27 cellular contexts compared by ENCODE assay signal in genomic region chr3:138267083-138267482, GRCh38.
"Had no signal": no experiment of that assay in that cellular context is flagged by ENCODE, and none has a peak within 500 bp of the region (broad histone marks: within the 10 kb centered on the region; RNA-seq: fewer than 3 reads in every experiment).

No MANE protein-coding gene starts in this region.

- H3K9me3 ChIP-seq: ovary, psoas muscle, spleen, stomach, thoracic aorta, thyroid gland, tibial nerve, upper lobe of left lung, vagina had no signal

- H3K9ac ChIP-seq: neural progenitor cell, parathyroid adenoma had no signal

- H3K36me3 ChIP-seq: ovary had no signal

- H3K4me2 ChIP-seq: neural progenitor cell, smooth muscle cell had no signal

- H3K79me2 ChIP-seq: parathyroid adenoma had no signal

- ATAC-seq: naive thymus-derived CD4-positive, alpha-beta T cell; natural killer cell; psoas muscle; right cardiac atrium; sciatic nerve; stimulated activated effector memory CD8-positive, alpha-beta T cell treated with anti-CD3 and anti-CD28 coated beads, Interleukin-12 subunit alpha, Interleukin-12 subunit beta, amount 100 ng/mL, for 72 hours; stimulated activated naive B cell treated with anti-CD40 and anti-IgM and Interleukin-4, amounts not matched to agents 10 μg/mL and 1 μg/mL and 100 μg/mL, for 72 hours had no signal

- H3K27me3 ChIP-seq: neural progenitor cell, ovary, spleen, stomach, thyroid gland, tibial nerve, upper lobe of left lung, vagina had no signal

- DNase-seq: naive thymus-derived CD4-positive, alpha-beta T cell; natural killer cell; occipital lobe; ovary; posterior cingulate gyrus; psoas muscle; right cardiac atrium; spleen; stimulated activated CD4-positive, alpha-beta T cell treated with anti-CD3 and anti-CD28 coated beads, Interleukin-12 subunit alpha, Interleukin-12 subunit beta, amount 100 ng/mL, for 4 hours; stimulated activated CD4-positive, alpha-beta T cell treated with anti-CD3 and anti-CD28 coated beads, Interleukin-1b, Interleukin-23, amount 100 ng/mL, for 48 hours; stimulated activated CD4-positive, alpha-beta T cell treated with anti-CD3 and anti-CD28 coated beads, Interleukin-4, amount 100 ng/mL, for 24 hours; stimulated activated naive B cell treated with anti-CD40 and anti-IgM and Interleukin-4, amounts not matched to agents 10 μg/mL and 1 μg/mL and 100 μg/mL, for 72 hours; stimulated activated naive CD4-positive, alpha-beta T cell treated with Interleukin-2 at 50 U/mL for 16 hours; stomach; thyroid gland; trophoblast cell; upper lobe of left lung had no signal

- FAIRE-seq: urothelium cell line had no signal

- H2AFZ ChIP-seq: neural progenitor cell, parathyroid adenoma had no signal

- H3K4me3 ChIP-seq: neural progenitor cell, ovary, psoas muscle, skin epidermis, smooth muscle cell, spleen, stomach, thoracic aorta, thyroid gland, tibial nerve, upper lobe of left lung, vagina had no signal

- H3K4me1 ChIP-seq: neural progenitor cell, parathyroid adenoma, psoas muscle, spleen, stomach, thyroid gland, tibial nerve, upper lobe of left lung, vagina had no signal

- H3K27ac ChIP-seq: neural progenitor cell, ovary, parathyroid adenoma, psoas muscle, skin epidermis, spleen, stomach, thoracic aorta, thyroid gland, tibial nerve, upper lobe of left lung, vagina had no signal
